In genomic region chr7:15675379-15675778, GRCh38 we compare ENCODE assay signal across 25 cellular contexts. TPM values are rescaled to one million over a fixed set of nuclear protein-coding genes. Genes with fewer than 3 reads are reported as not detected.
"Had no signal": no experiment of that assay in that cellular context is flagged by ENCODE, and none has a peak within 500 bp of the region (broad histone marks: within the 10 kb centered on the region; RNA-seq: fewer than 3 reads in every experiment).

No MANE protein-coding gene starts in this region.

- H3K4me1 Mint-ChIP-seq: memory B cell; natural killer cell; stimulated activated naive B cell treated with anti-CD40 and anti-IgM and Interleukin-4, amounts not matched to agents 10 μg/mL and 1 μg/mL and 100 μg/mL, for 72 hours had no signal

- H3K27me3 Mint-ChIP-seq: dendritic cell treated with granulocyte-macrophage colony-stimulating factor and Interleukin-4, amounts not matched to agents 40 ng/mL and 50 ng/mL, for 4 days; memory B cell; stimulated activated naive B cell treated with anti-CD40 and anti-IgM and Interleukin-4, amounts not matched to agents 10 μg/mL and 1 μg/mL and 100 μg/mL, for 72 hours; stimulated activated naive CD8-positive, alpha-beta T cell treated with anti-CD3 and anti-CD28 coated beads, Interleukin-15, Interleukin-2, amounts not matched to agents 100 ng/mL and 50 ng/mL, for 24 hours had no signal

- H3K4me1 ChIP-seq: colonic mucosa, esophagus muscularis mucosa, parathyroid adenoma, sigmoid colon, suprapubic skin, thyroid gland had no signal

- H3K9me3 ChIP-seq: colonic mucosa, esophagus muscularis mucosa, sigmoid colon, suprapubic skin, thyroid gland had no signal

- H3K4me3 Mint-ChIP-seq: dendritic cell treated with granulocyte-macrophage colony-stimulating factor and Interleukin-4, amounts not matched to agents 40 ng/mL and 50 ng/mL, for 4 days; memory B cell; natural killer cell; stimulated activated naive B cell treated with anti-CD40 and anti-IgM and Interleukin-4, amounts not matched to agents 10 μg/mL and 1 μg/mL and 100 μg/mL, for 72 hours; stimulated activated naive CD8-positive, alpha-beta T cell treated with anti-CD3 and anti-CD28 coated beads, Interleukin-15, Interleukin-2, amounts not matched to agents 100 ng/mL and 50 ng/mL, for 24 hours; type B pancreatic cell had no signal

- DNase-seq: caudate nucleus; cerebellar nuclear complex; colonic mucosa; effector memory CD4-positive, alpha-beta T cell; head of caudate nucleus; natural killer cell; occipital lobe; sigmoid colon; stimulated activated CD4-positive, alpha-beta T cell treated with anti-CD3 and anti-CD28 coated beads, Interleukin-15, amount 100 ng/mL, for 24 hours; stimulated activated CD4-positive, alpha-beta T cell treated with anti-CD3 and anti-CD28 coated beads, Interleukin-2, amount 100 ng/mL, for 48 hours; stimulated activated naive B cell treated with anti-CD40 and anti-IgM and Interleukin-4, amounts not matched to agents 10 μg/mL and 1 μg/mL and 100 μg/mL, for 72 hours; thyroid gland had no signal

- H3K9me3 Mint-ChIP-seq: dendritic cell treated with granulocyte-macrophage colony-stimulating factor and Interleukin-4, amounts not matched to agents 40 ng/mL and 50 ng/mL, for 4 days; stimulated activated naive B cell treated with anti-CD40 and anti-IgM and Interleukin-4, amounts not matched to agents 10 μg/mL and 1 μg/mL and 100 μg/mL, for 72 hours; type B pancreatic cell had no signal

- ATAC-seq: natural killer cell; stimulated activated naive B cell treated with anti-CD40 and anti-IgM and Interleukin-4, amounts not matched to agents 10 μg/mL and 1 μg/mL and 100 μg/mL, for 72 hours had no signal

- H3K27ac Mint-ChIP-seq: dendritic cell treated with granulocyte-macrophage colony-stimulating factor and Interleukin-4, amounts not matched to agents 40 ng/mL and 50 ng/mL, for 4 days; memory B cell; natural killer cell; progenitor cell of endocrine pancreas; stimulated activated naive B cell treated with anti-CD40 and anti-IgM and Interleukin-4, amounts not matched to agents 10 μg/mL and 1 μg/mL and 100 μg/mL, for 72 hours; stimulated activated naive CD8-positive, alpha-beta T cell treated with anti-CD3 and anti-CD28 coated beads, Interleukin-15, Interleukin-2, amounts not matched to agents 100 ng/mL and 50 ng/mL, for 24 hours; type B pancreatic cell had no signal

- H3K4me3 ChIP-seq: colonic mucosa, esophagus muscularis mucosa, lung, sigmoid colon, skin epidermis, suprapubic skin, thyroid gland had no signal

- H3K36me3 ChIP-seq: colonic mucosa, esophagus muscularis mucosa, sigmoid colon, suprapubic skin, thyroid gland had no signal

- H3K27me3 ChIP-seq: colonic mucosa, esophagus muscularis mucosa, sigmoid colon, suprapubic skin, thyroid gland had no signal

- H3K36me3 Mint-ChIP-seq: memory B cell; natural killer cell; stimulated activated naive B cell treated with anti-CD40 and anti-IgM and Interleukin-4, amounts not matched to agents 10 μg/mL and 1 μg/mL and 100 μg/mL, for 72 hours; type B pancreatic cell had no signal

- H3K27ac ChIP-seq: colonic mucosa, esophagus muscularis mucosa, parathyroid adenoma, sigmoid colon, suprapubic skin, thyroid gland had no signal

RNA-seq across cellular contexts. Expression of gene MEOX2, which starts 11.1 kb away (rescaled TPM):
- total RNA-seq: epithelial cell of proximal tubule, frontal cortex, mononuclear cell, natural killer cell, progenitor cell of endocrine pancreas had no signal
